ENCODE assay signal across 27 cellular contexts in genomic region chr1:3602375-3602774, GRCh38. TPM values are rescaled to one million over a fixed set of nuclear protein-coding genes. Genes with fewer than 3 reads are reported as not detected.
"Had no signal": no experiment of that assay in that cellular context is flagged by ENCODE, and none has a peak within 500 bp of the region (broad histone marks: within the 10 kb centered on the region; RNA-seq: fewer than 3 reads in every experiment).

No MANE protein-coding gene starts in this region.

- H3K9me3 ChIP-seq: colonic mucosa, esophagus squamous epithelium, gastrocnemius medialis, heart right ventricle, left lung, lower lobe of right lung, mucosa of descending colon had no signal

- H3K4me1 ChIP-seq: colonic mucosa had no signal

- H3K27ac ChIP-seq: colonic mucosa, epithelial cell of prostate, esophagus squamous epithelium, gastrocnemius medialis, heart right ventricle, left lung, lower lobe of right lung had no signal

- DNase-seq: colonic mucosa; cortex of kidney; effector CD8-positive, alpha-beta T cell; effector memory CD8-positive, alpha-beta T cell; endodermal cell; erythroblast; esophagus squamous epithelium; foreskin fibroblast; foreskin melanocyte; gastrocnemius medialis; glutamatergic neuron; heart right ventricle; hippocampal formation; left cardiac atrium; left lung; left ventricle myocardium superior; lower lobe of right lung; mesenchymal stem cell; mucosa of descending colon; naive B cell had no signal

- H3K4me3 ChIP-seq: colonic mucosa, esophagus squamous epithelium, gastrocnemius medialis, heart right ventricle, left lung, lower lobe of right lung, mucosa of descending colon had no signal

- H3K27me3 ChIP-seq: colonic mucosa, left lung had no signal

- FAIRE-seq: endometrium, islet of Langerhans, keratinocyte had no signal

- ATAC-seq: effector memory CD8-positive, alpha-beta T cell; esophagus mucosa; gastrocnemius medialis; heart right ventricle; left cardiac atrium; left ventricle myocardium superior; mucosa of descending colon had no signal

- H3K36me3 ChIP-seq: colonic mucosa, esophagus squamous epithelium, gastrocnemius medialis, heart right ventricle, left lung, lower lobe of right lung had no signal

RNA-seq across cellular contexts. Expression of gene TP73, which starts 49.9 kb away (rescaled TPM):
- total RNA-seq: dermis microvascular lymphatic vessel endothelial cell, mesenteric fat pad had no signal
